In genomic region chr11:20083877-20084276, GRCh38 we compare ENCODE assay signal across 1 cellular context.
A peak's percentile ranks its signal among the peaks of the same experiment; 100 is the strongest.
TF ChIP-seq lines count a peak whose summit lies in the region.

No MANE protein-coding gene starts in this region.

TF ChIP-seq in HepG2, 621 proteins besides CTCF, POLR2A, EP300 and RAD21:
- TF ChIP-seq RBM22 (optimal IDR thresholded peaks at IDR 0.05; ENCODE audit: low read length) (peak; percentile 50), ZNF121 (CRISPR knock-in tag; IDR thresholded peaks at IDR 0.05) (peak; percentile 71)
